In the genomic region with DNA sequence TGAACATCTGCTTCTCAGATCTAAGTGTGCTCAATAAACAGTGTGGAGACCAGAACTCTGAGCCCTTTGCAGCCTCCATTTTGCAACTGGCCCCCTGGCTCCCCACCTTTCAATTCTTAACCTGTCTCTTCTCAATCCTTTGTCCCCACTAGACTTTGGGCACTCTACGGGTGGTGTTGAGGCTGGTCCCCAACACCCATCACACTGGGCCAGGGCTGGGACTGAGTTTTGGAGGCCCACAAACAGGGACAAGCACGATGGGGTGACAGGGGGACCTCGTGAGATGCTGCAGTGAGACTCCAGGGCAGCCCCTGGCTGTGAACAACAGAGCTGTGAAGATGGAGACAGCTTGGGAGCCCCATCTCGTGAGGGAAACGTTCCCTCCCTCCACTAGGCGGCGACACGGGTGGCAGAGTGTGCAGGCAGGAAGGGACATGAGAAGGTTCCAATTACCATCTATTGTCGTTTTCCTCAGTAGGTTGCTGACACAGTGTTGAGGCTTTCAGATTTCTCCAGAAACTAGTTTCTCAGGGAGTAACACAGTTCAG, we compare ENCODE assay signal across 9 cellular contexts. TPM values are rescaled to one million over a fixed set of nuclear protein-coding genes. Genes with fewer than 3 reads are reported as not detected.
A peak's percentile ranks its signal among the peaks of the same experiment; 100 is the strongest.
DNase-seq lines count a peak whose midpoint lies in the region; ATAC-seq and TF ChIP-seq lines count a peak whose summit lies in the region.
"Had no signal": no experiment of that assay in that cellular context is flagged by ENCODE, and none has a peak within 500 bp of the region (broad histone marks: within the 10 kb centered on the region; RNA-seq: fewer than 3 reads in every experiment).

No MANE protein-coding gene starts in this region.

- peaks cover 0 to 2% (median 0%) of the 10 kb centered on the region in 7 donors for H3K9me3 Mint-ChIP-seq in CD4-positive, CD25-positive, alpha-beta regulatory T cell
- no peaks in the 10 kb centered on the region for H3K9me3 Mint-ChIP-seq in chondrocyte (ENCODE audit: low read depth)
- peaks cover 0 to 4% (median 0%) of the 10 kb centered on the region in 11 donors for H3K9me3 Mint-ChIP-seq in naive thymus-derived CD4-positive, alpha-beta T cell

- H3K27ac Mint-ChIP-seq in CD4-positive, CD25-positive, alpha-beta regulatory T cell: peak overlapping the region; percentile 79 to 84 (median 83)
- H3K27ac Mint-ChIP-seq in chondrocyte (ENCODE audit: unreplicated experiment): no peak overlapping the region
- H3K27ac Mint-ChIP-seq in naive thymus-derived CD4-positive, alpha-beta T cell: peak overlapping the region in 4 of 9 donors; percentile 9 to 62 (median 24)

- H3K4me3 Mint-ChIP-seq in CD4-positive, CD25-positive, alpha-beta regulatory T cell: peak overlapping the region; percentile 62 to 83 (median 74)
- peak overlapping the region; percentile 33 for H3K4me3 Mint-ChIP-seq in chondrocyte (ENCODE audit: unreplicated experiment)
- peak overlapping the region; percentile 37 to 86 (median 58) for H3K4me3 Mint-ChIP-seq in naive thymus-derived CD4-positive, alpha-beta T cell

- H3K36me3 ChIP-seq in CD4-positive, CD25-positive, alpha-beta regulatory T cell (ENCODE audit: control insufficient read depth, insufficient read depth, low read length): peaks cover 20% of the 10 kb centered on the region
- H3K36me3 ChIP-seq in naive thymus-derived CD4-positive, alpha-beta T cell (ENCODE audit: control insufficient read depth in 2 of 3, insufficient read depth in 3 of 3, low read length in 3 of 3): peaks cover 0 to 43% (median 10%) of the 10 kb centered on the region in 3 experiments

- CTCF ChIA-PET in naive thymus-derived CD4-positive, alpha-beta T cell (lab: Charles Lee): interaction anchor here (0.8 to 1.5 kb wide), 3 partner anchors 10 to 111 kb away, joined by 3 to 7 read pairs (median 5); partner anchors contain the start of gene CAPN10

- DNase-seq in CD4-positive, CD25-positive, alpha-beta regulatory T cell: peak; percentile 55 to 83 (median 67)
- DNase-seq in HPDE6-E6E7 (ENCODE audit: extremely low spot score) (peak; percentile 54), chondrocyte (ENCODE audit: low spot score) (no peak), NCI-H510A (lab: John Stamatoyannopoulos, UW) (no peak)
- peak in 8 of 9 donors; percentile 45 to 70 (median 58) for DNase-seq in naive thymus-derived CD4-positive, alpha-beta T cell

- TF ChIP-seq CTCF in VCaP (conservative IDR thresholded peaks at IDR 0.05) (peak; percentile 38), chondrocyte (IDR thresholded peaks at IDR 0.05) (peak; percentile 58)

- H3K36me3 Mint-ChIP-seq in CD4-positive, CD25-positive, alpha-beta regulatory T cell: peaks cover 13% of the 10 kb centered on the region
- peaks cover 2% of the 10 kb centered on the region for H3K36me3 Mint-ChIP-seq in chondrocyte (ENCODE audit: low read depth)
- H3K36me3 Mint-ChIP-seq in naive thymus-derived CD4-positive, alpha-beta T cell: peaks cover 6 to 23% (median 8%) of the 10 kb centered on the region in 5 donors

- H3K4me1 Mint-ChIP-seq in CD4-positive, CD25-positive, alpha-beta regulatory T cell: peaks cover 31 to 43% (median 36%) of the 10 kb centered on the region in 4 donors
- H3K4me1 Mint-ChIP-seq in chondrocyte (ENCODE audit: low read depth): peaks cover 26% of the 10 kb centered on the region
- peaks cover 32 to 48% (median 45%) of the 10 kb centered on the region in 7 donors for H3K4me1 Mint-ChIP-seq in naive thymus-derived CD4-positive, alpha-beta T cell

- peaks cover 45% of the 10 kb centered on the region for H3K4me1 ChIP-seq in CD4-positive, CD25-positive, alpha-beta regulatory T cell (ENCODE audit: control insufficient read depth, insufficient read depth, low read length, poor library complexity, severe bottlenecking)
- H3K4me1 ChIP-seq in naive thymus-derived CD4-positive, alpha-beta T cell (ENCODE audit: control insufficient read depth in 2 of 2, insufficient read depth in 2 of 2, low read length in 2 of 2): peaks cover 32 to 35% of the 10 kb centered on the region in 2 donors

- no peak overlapping the region for H3K27ac ChIP-seq in CD4-positive, CD25-positive, alpha-beta regulatory T cell (ENCODE audit: insufficient read depth, low read length, poor library complexity, severe bottlenecking)
- no peak overlapping the region for H3K27ac ChIP-seq in VCaP
- H3K27ac ChIP-seq in naive thymus-derived CD4-positive, alpha-beta T cell (ENCODE audit: low read depth, low read length): no peak overlapping the region
- H3K27ac ChIP-seq: SJCRH30 had no signal

- H3K4me3 ChIP-seq in CD4-positive, CD25-positive, alpha-beta regulatory T cell (ENCODE audit: low read depth, low read length): no peak overlapping the region
- no peak overlapping the region for H3K4me3 ChIP-seq in naive thymus-derived CD4-positive, alpha-beta T cell (ENCODE audit: low read length)
- H3K4me3 ChIP-seq: SJCRH30 had no signal

- peaks cover 4% of the 10 kb centered on the region for H3K27me3 Mint-ChIP-seq in CD4-positive, CD25-positive, alpha-beta regulatory T cell
- H3K27me3 Mint-ChIP-seq in chondrocyte (ENCODE audit: low read depth): no peaks in the 10 kb centered on the region
- no peaks in the 10 kb centered on the region for H3K27me3 Mint-ChIP-seq in naive thymus-derived CD4-positive, alpha-beta T cell

- intact Hi-C loops in naive thymus-derived CD4-positive, alpha-beta T cell (cut with micrococcal nuclease): loop anchor here (1.0 kb wide), 2 partner anchors 23 to 31 kb away; no protein-coding TSS in a partner anchor

- no peak for ATAC-seq in CD4-positive, CD25-positive, alpha-beta regulatory T cell (ENCODE audit: low read depth in 2 of 2)
- no peak for ATAC-seq in naive thymus-derived CD4-positive, alpha-beta T cell
- ATAC-seq in GM19324 (IDR thresholded peaks at IDR 0.05; ENCODE audit: low FRiP score, unreplicated experiment): no peak
- ATAC-seq in GM19397 (IDR thresholded peaks at IDR 0.05; ENCODE audit: unreplicated experiment): no peak

- H3K9me3 ChIP-seq in CD4-positive, CD25-positive, alpha-beta regulatory T cell (ENCODE audit: control insufficient read depth in 2 of 2, low read length in 2 of 2): no peaks in the 10 kb centered on the region
- H3K9me3 ChIP-seq in naive thymus-derived CD4-positive, alpha-beta T cell (ENCODE audit: control insufficient read depth in 2 of 3, low read length in 3 of 3): no peaks in the 10 kb centered on the region
- H3K9me3 ChIP-seq: SJCRH30 had no signal

- no peaks in the 10 kb centered on the region for H3K27me3 ChIP-seq in CD4-positive, CD25-positive, alpha-beta regulatory T cell (ENCODE audit: control insufficient read depth, insufficient read depth, low read length)
- H3K27me3 ChIP-seq in naive thymus-derived CD4-positive, alpha-beta T cell (ENCODE audit: control insufficient read depth in 2 of 2, insufficient read depth in 2 of 2, low read length in 2 of 2): no peaks in the 10 kb centered on the region
- H3K27me3 ChIP-seq: SJCRH30 had no signal

- POLR2A ChIA-PET in naive thymus-derived CD4-positive, alpha-beta T cell (lab: Charles Lee): interaction anchor here (1.5 kb wide), 2 partner anchors 9 to 43 kb away, joined by 5 to 11 read pairs; no protein-coding TSS in a partner anchor

RNA-seq across cellular contexts. Expression of gene ANKMY1, which starts 1.2 kb away (rescaled TPM):
- total RNA-seq in CD4-positive, CD25-positive, alpha-beta regulatory T cell: 37.2 TPM
- polyA plus RNA-seq in CD4-positive, CD25-positive, alpha-beta regulatory T cell: 10 to 100 TPM in 1 of 4 donors, 1 to 10 TPM in 3; 3.8 to 11.8 (median 7.6) TPM
- total RNA-seq in chondrocyte: 9.5 to 20.6 TPM (median 10.8 TPM) in 3 replicates
- total RNA-seq in naive thymus-derived CD4-positive, alpha-beta T cell: 10 to 100 TPM; 33.7 to 83.4 (median 49.2) TPM
- polyA plus RNA-seq in naive thymus-derived CD4-positive, alpha-beta T cell: 10 to 100 TPM in 1 of 2 donors, 1 to 10 TPM in 1; 7.7 to 17.5 TPM

RNA-seq across cellular contexts. Expression of gene DUSP28, which starts 3.5 kb away (rescaled TPM):
- total RNA-seq in CD4-positive, CD25-positive, alpha-beta regulatory T cell: 8.3 TPM
- 10 to 100 TPM; 14.9 to 27.2 (median 18.1) TPM for polyA plus RNA-seq in CD4-positive, CD25-positive, alpha-beta regulatory T cell
- total RNA-seq in chondrocyte: 3.4 to 4.7 TPM (median 3.7 TPM) in 3 replicates
- 10 to 100 TPM; 11.1 to 19.5 (median 14.7) TPM for total RNA-seq in naive thymus-derived CD4-positive, alpha-beta T cell
- polyA plus RNA-seq in naive thymus-derived CD4-positive, alpha-beta T cell: 10 to 100 TPM; 17.8 to 30.1 TPM

RNA-seq across cellular contexts. Expression of gene RNPEPL1, which starts 11.7 kb away (rescaled TPM):
- 167 TPM for total RNA-seq in CD4-positive, CD25-positive, alpha-beta regulatory T cell
- polyA plus RNA-seq in CD4-positive, CD25-positive, alpha-beta regulatory T cell: 10 to 100 TPM; 28.5 to 83.7 (median 52.5) TPM
- total RNA-seq in chondrocyte: 54.9 to 63.2 TPM (median 61.3 TPM) in 3 replicates
- total RNA-seq in naive thymus-derived CD4-positive, alpha-beta T cell: 100 to 1,000 TPM in 4 of 5 experiments, 10 to 100 TPM in 1; 78.5 to 126 (median 112) TPM
- 10 to 100 TPM; 23.0 to 51.2 TPM for polyA plus RNA-seq in naive thymus-derived CD4-positive, alpha-beta T cell

RNA-seq across cellular contexts. Expression of gene CAPN10, which starts 29.9 kb away (rescaled TPM):
- total RNA-seq in CD4-positive, CD25-positive, alpha-beta regulatory T cell: 64.6 TPM
- 10 to 100 TPM in 1 of 4 donors, 1 to 10 TPM in 3; 6.8 to 12.2 (median 7.8) TPM for polyA plus RNA-seq in CD4-positive, CD25-positive, alpha-beta regulatory T cell
- total RNA-seq in chondrocyte: 22.0 to 29.4 TPM (median 22.7 TPM) in 3 replicates
- 10 to 100 TPM; 54.1 to 74.8 (median 64.5) TPM for total RNA-seq in naive thymus-derived CD4-positive, alpha-beta T cell
- polyA plus RNA-seq in naive thymus-derived CD4-positive, alpha-beta T cell: 10 to 100 TPM in 1 of 2 donors, 1 to 10 TPM in 1; 8.4 to 14.1 TPM

Comparison
In these comparisons a context has a peak if more than half of its experiments do, and no peak if none do; other contexts are left out.
1. DNase-seq: peak in CD4-positive, CD25-positive, alpha-beta regulatory T cell (3 of 3), HPDE6-E6E7 (single experiment) and naive thymus-derived CD4-positive, alpha-beta T cell (8 of 9); none in chondrocyte (single experiment) and NCI-H510A (single experiment).
2. Peak in every context shown above with its lines, with median percentiles within 50 percentile points of each other: H3K4me3 Mint-ChIP-seq.